10 cellular contexts compared by ENCODE assay signal in genomic region chr1:61253912-61254628, GRCh38.
A peak's percentile ranks its signal among the peaks of the same experiment; 100 is the strongest.
DNase-seq lines count a peak whose midpoint lies in the region; ATAC-seq and TF ChIP-seq lines count a peak whose summit lies in the region.
"Had no signal": no experiment of that assay in that cellular context is flagged by ENCODE, and none has a peak within 500 bp of the region (broad histone marks: within the 10 kb centered on the region; RNA-seq: fewer than 3 reads in every experiment).

No MANE protein-coding gene starts in this region.

- TF ChIP-seq CTCF in HL-60 (IDR thresholded peaks at IDR 0.05; ENCODE audit: insufficient read depth, low read length) (no peak), VCaP (conservative IDR thresholded peaks at IDR 0.05) (no peak), heart right ventricle (IDR thresholded peaks at IDR 0.05) (no peak)

- H3K27ac ChIP-seq in HL-60 (replicated peaks) = peak overlapping the region; percentile 31
- H3K27ac ChIP-seq in VCaP = peak overlapping the region; percentile 33; the same call in 1 of the 2 replicates
- peak overlapping the region in 9 of 10 donors; percentile 49 to 78 (median 71) for H3K27ac ChIP-seq in heart right ventricle
- H3K27ac ChIP-seq in skin epidermis = peak overlapping the region in 14 of 21 experiments; percentile 3 to 81 (median 64)
- H3K27ac ChIP-seq: WERI-Rb-1 had no signal

- peak in 1 of 2 experiments; percentile 36 for DNase-seq in HL-60 (ENCODE audit: low read depth in 1 of 2, low spot score in 1 of 2)
- no peak for DNase-seq in heart right ventricle
- DNase-seq in T1000 (lab: John Stamatoyannopoulos, UW) = no peak
- no peak for DNase-seq in GF-D8 (lab: John Stamatoyannopoulos, UW)
- DNase-seq in middle frontal gyrus (ENCODE audit: extremely low spot score, low spot score) = no peak
- DNase-seq in NCI-H1930 (lab: John Stamatoyannopoulos, UW) = no peak
- DNase-seq: WERI-Rb-1 had no signal

- H3K4me1 ChIP-seq in heart right ventricle = peaks cover 19 to 85% (median 56%) of the 10 kb centered on the region in 9 donors

- H3K9me3 ChIP-seq in heart right ventricle = no peaks in the 10 kb centered on the region

- H3K36me3 ChIP-seq in heart right ventricle = no peaks in the 10 kb centered on the region
- H3K36me3 ChIP-seq: WERI-Rb-1 had no signal

- intact Hi-C loops in heart right ventricle (cut with DNase I) = loop anchor here in 6 of 10 donors (5.0 to 10.0 kb wide), 6 partner anchors 63 to 201 kb away; partner anchors contain the start of gene NFIA (in 1 of the 6)

- ATAC-seq in heart right ventricle = peak in 5 of 8 donors; percentile 19 to 36 (median 24)
- ATAC-seq: GM23338 had no signal

- H3K27me3 ChIP-seq in HL-60 (ENCODE audit: insufficient read depth, poor library complexity, severe bottlenecking) = no peaks in the 10 kb centered on the region
- no peaks in the 10 kb centered on the region for H3K27me3 ChIP-seq in heart right ventricle

- 60 to 71% methylated on average over 1 of the region's 1 CpG for WGBS in heart right ventricle, 2 donors

- H3K4me3 ChIP-seq in HL-60 (replicated peaks; ENCODE audit: insufficient read depth, low read length) = no peak overlapping the region
- H3K4me3 ChIP-seq in heart right ventricle = peak overlapping the region in 6 of 10 donors; percentile 27 to 47 (median 42)
- H3K4me3 ChIP-seq in skin epidermis = no peak overlapping the region
- H3K4me3 ChIP-seq: GM23338 had no signal

Comparison
In these comparisons a context has a peak if more than half of its experiments do, and no peak if none do; other contexts are left out.
1. H3K4me3 ChIP-seq: peak in heart right ventricle (6 of 10); none in HL-60 (single experiment) and skin epidermis (0 of 7).
2. Peak in every context shown above with its lines, with median percentiles within 50 percentile points of each other: H3K27ac ChIP-seq.